ENCODE assay signal across 10 cellular contexts in genomic region chr1:46806196-46807020, GRCh38. TPM values are rescaled to one million over a fixed set of nuclear protein-coding genes. Genes with fewer than 3 reads are reported as not detected.
A peak's percentile ranks its signal among the peaks of the same experiment; 100 is the strongest.
DNase-seq lines count a peak whose midpoint lies in the region; ATAC-seq and TF ChIP-seq lines count a peak whose summit lies in the region.
"Had no signal": no experiment of that assay in that cellular context is flagged by ENCODE, and none has a peak within 500 bp of the region (broad histone marks: within the 10 kb centered on the region; RNA-seq: fewer than 3 reads in every experiment).

No MANE protein-coding gene starts in this region.

- H3K27ac ChIP-seq in coronary artery (peak overlapping the region; percentile 34 to 87), skeletal muscle tissue (ENCODE audit: low read depth, low read length) (peak overlapping the region; percentile 51)

- DNase-seq in GM03348 (ENCODE audit: low spot score) (peak; percentile 18), coronary artery (ENCODE audit: low spot score) (peak; percentile 84), kidney tubule cell (ENCODE audit: low spot score) (peak; percentile 25)
- no peak for DNase-seq in activated naive CD4-positive, alpha-beta T cell treated with Interleukin-2 at 50 U/mL for 16 hours
- DNase-seq: activated CD4-positive, alpha-beta T cell treated with anti-CD3 and anti-CD28 coated beads, Interleukin-2, amount 50 U/mL, for 4 hours; amygdala had no signal

- no peak overlapping the region for H3K9ac ChIP-seq in skeletal muscle tissue (ENCODE audit: low read depth in 1 of 3, low read length in 3 of 3)

- peaks cover 0 to 2% (median 0%) of the 10 kb centered on the region in 3 donors for H3K36me3 ChIP-seq in skeletal muscle tissue (ENCODE audit: control insufficient read depth in 3 of 3, insufficient read depth in 3 of 3, low read length in 3 of 3)

- peak overlapping the region; percentile 53 for H3K4me3 ChIP-seq in coronary artery
- peak overlapping the region; percentile 13 to 55 (median 14) for H3K4me3 ChIP-seq in skeletal muscle tissue (ENCODE audit: low read length in 3 of 3)

- TF ChIP-seq CTCF in coronary artery (IDR thresholded peaks at IDR 0.05), result no peak

- peaks cover 26 to 52% (median 28%) of the 10 kb centered on the region in 3 donors for H3K4me1 ChIP-seq in skeletal muscle tissue (ENCODE audit: control insufficient read depth in 3 of 3, insufficient read depth in 3 of 3, low read length in 3 of 3)

- peaks cover 0 to 5% (median 5%) of the 10 kb centered on the region in 3 donors for H3K27me3 ChIP-seq in skeletal muscle tissue (ENCODE audit: control insufficient read depth in 3 of 3, insufficient read depth in 3 of 3, low read length in 3 of 3)

- no peak for ATAC-seq in GM18870 (IDR thresholded peaks at IDR 0.05; ENCODE audit: unreplicated experiment)
- no peak for ATAC-seq in HG02885 (IDR thresholded peaks at IDR 0.05; ENCODE audit: poor library complexity, unreplicated experiment)
- ATAC-seq in HG02973 (IDR thresholded peaks at IDR 0.05; ENCODE audit: unreplicated experiment), result no peak

- H3K9me3 ChIP-seq in skeletal muscle tissue (ENCODE audit: control insufficient read depth in 3 of 3, low read length in 3 of 3), result no peaks in the 10 kb centered on the region

RNA-seq across cellular contexts. Expression of gene CYP4B1, which starts 7.6 kb away (rescaled TPM):
- not detected for total RNA-seq in skeletal muscle tissue
